Comparison of ENCODE assay signal across 8 cellular contexts in the genomic region with DNA sequence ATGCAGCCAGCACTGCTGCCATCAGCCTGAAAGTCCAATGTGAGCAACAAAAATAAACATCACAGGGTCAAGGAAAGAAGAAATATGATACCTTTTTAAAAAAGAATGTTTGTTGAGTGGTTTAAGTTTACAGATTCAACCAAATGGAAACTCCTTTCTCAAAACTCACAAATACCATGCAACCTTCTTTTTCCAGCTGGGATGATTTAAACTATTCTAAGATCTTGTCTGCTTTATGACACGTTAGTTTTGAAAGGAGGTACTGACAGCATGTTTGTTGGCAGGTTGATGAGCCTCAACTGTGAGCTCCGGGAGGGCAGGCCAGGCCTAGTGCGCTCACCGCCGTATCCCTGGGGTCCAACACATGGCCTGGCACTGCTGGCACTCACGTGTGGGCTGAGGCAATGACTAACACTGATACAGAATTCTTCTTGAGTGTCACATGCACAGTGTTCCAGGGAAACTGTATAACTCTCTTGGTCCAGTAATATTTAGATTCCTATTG. TPM values are rescaled to one million over a fixed set of nuclear protein-coding genes. Genes with fewer than 3 reads are reported as not detected.
DNase-seq lines count a peak whose midpoint lies in the region; ATAC-seq and TF ChIP-seq lines count a peak whose summit lies in the region.

No MANE protein-coding gene starts in this region.

- CTCF ChIA-PET in HEK293 (lab: Yijun Ruan, JAX), result no interaction called here

- peaks cover 9% of the 10 kb centered on the region for H3K4me1 ChIP-seq in HEK293 (ENCODE audit: control insufficient read depth, insufficient read depth, low read length)
- H3K4me1 ChIP-seq in stomach, result peaks cover 45 to 84% (median 66%) of the 10 kb centered on the region in 4 donors
- H3K4me1 ChIP-seq in GM23338 (ENCODE audit: insufficient read depth), result peaks cover 7% of the 10 kb centered on the region

- in situ Hi-C loops in astrocyte of the spinal cord (cut with HindIII; ENCODE audit: low sequenced_read_pairs), result no loop called here

- no peak for TF ChIP-seq EP300 in stomach (IDR thresholded peaks at IDR 0.05)

- POLR2A ChIA-PET in HEK293 (lab: Yijun Ruan, JAX), result no interaction called here

- H3K27ac ChIP-seq in HEK293 (ENCODE audit: extremely low read depth, low read depth, low read length), result peak overlapping the region; percentile 69; the same call in 1 of the 2 replicates
- peak overlapping the region in 4 of 5 donors; percentile 27 to 79 (median 44) for H3K27ac ChIP-seq in stomach
- H3K27ac ChIP-seq in GM23338 (ENCODE audit: low read depth), result no peak overlapping the region

- ATAC-seq in HG02763 (IDR thresholded peaks at IDR 0.05; ENCODE audit: unreplicated experiment), result no peak
- ATAC-seq in GM23338, result no peak

- DNase-seq in astrocyte of the spinal cord (ENCODE audit: low read depth, low spot score), result peak; percentile 83
- DNase-seq in kidney tubule cell (ENCODE audit: low spot score), result peak; percentile 78
- no peak for DNase-seq in stomach
- DNase-seq in GM23338 (ENCODE audit: low spot score), result no peak
- no peak for DNase-seq in OCI-M1 (lab: John Stamatoyannopoulos, UW)
- DNase-seq in activated naive CD4-positive, alpha-beta T cell treated with anti-CD3 and anti-CD28 coated beads, Interleukin-2, amount 50 U/mL, for 16 hours, result no peak

- no peak overlapping the region for H3K4me3 Mint-ChIP-seq in GM23338

- H3K4me3 ChIP-seq in HEK293 (ENCODE audit: low read depth, low read length) (no peak overlapping the region), astrocyte of the spinal cord (ENCODE audit: low read depth, low read length) (no peak overlapping the region), stomach (no peak overlapping the region), GM23338 (no peak overlapping the region)

- H2AFZ ChIP-seq in GM23338, result no peak overlapping the region

- WGBS in stomach, 5 donors, result 39 to 53% (median 45%) methylated on average over 6 of the region's 6 CpGs

- no peaks in the 10 kb centered on the region for H3K9me2 ChIP-seq in GM23338 (ENCODE audit: insufficient read depth)

- H3K36me3 ChIP-seq in HEK293 (ENCODE audit: control insufficient read depth in 2 of 2, insufficient read depth in 1 of 2, low read length in 2 of 2) (no peaks in the 10 kb centered on the region), stomach (no peaks in the 10 kb centered on the region), GM23338 (ENCODE audit: insufficient read depth) (0 out of 2 replicates have a peak, but pooled peaks cover 4% of the 10 kb centered on the region)

- H3K9me3 Mint-ChIP-seq in GM23338, result no peaks in the 10 kb centered on the region

- TF ChIP-seq CTCF in HEK293 (tag by site-specific recombination; IDR thresholded peaks at IDR 0.05) (no peak), astrocyte of the spinal cord (IDR thresholded peaks at IDR 0.05; ENCODE audit: low read depth, low read length) (no peak), stomach (IDR thresholded peaks at IDR 0.05) (no peak), GM23338 (conservative IDR thresholded peaks at IDR 0.05; ENCODE audit: low read depth in 2 of 2) (no peak)

- 0 out of 3 replicates have a peak, but pooled peaks cover 2% of the 10 kb centered on the region for H3K36me3 Mint-ChIP-seq in GM23338 (ENCODE audit: low read depth)

- H3K27me3 Mint-ChIP-seq in GM23338 (ENCODE audit: insufficient read depth, low read depth, poor library complexity), result peaks cover 6% of the 10 kb centered on the region

- H3K79me2 ChIP-seq in GM23338 (replicated peaks; ENCODE audit: insufficient read depth), result peaks cover 99% of the 10 kb centered on the region

- TF ChIP-seq POLR2A in stomach (IDR thresholded peaks at IDR 0.05), result no peak

- peaks cover 25% of the 10 kb centered on the region for H3K4me1 Mint-ChIP-seq in GM23338

- peaks cover 40% of the 10 kb centered on the region for H4K20me1 ChIP-seq in GM23338 (replicated peaks; ENCODE audit: insufficient read depth)

- intact Hi-C loops in stomach (cut with DNase I; ENCODE audit: low total_unique reads), result loop anchor here (10.0 kb wide), 1 partner anchor 50 kb away; the partner anchor contains the start of gene LATS2

- H3K27me3 ChIP-seq in stomach (no peaks in the 10 kb centered on the region), GM23338 (ENCODE audit: insufficient read depth) (no peaks in the 10 kb centered on the region)

- H3F3A ChIP-seq in GM23338 (replicated peaks; ENCODE audit: low read depth), result no peaks in the 10 kb centered on the region; the same call in 1 of the 2 replicates

- H3K9me3 ChIP-seq in HEK293 (ENCODE audit: control insufficient read depth, insufficient read depth, low read depth, low read length) (no peaks in the 10 kb centered on the region), stomach (no peaks in the 10 kb centered on the region)

- H3K27ac Mint-ChIP-seq in GM23338, result no peak overlapping the region

- H3K4me2 ChIP-seq in GM23338, result no peak overlapping the region

TF ChIP-seq in HEK293, 187 proteins besides CTCF, POLR2A, EP300 and RAD21 (continues in another document):
- TF ChIP-seq SCRT2 (tag by site-specific recombination; IDR thresholded peaks at IDR 0.05), result no peak
- TF ChIP-seq GLI4 (tag by site-specific recombination; IDR thresholded peaks at IDR 0.05), result no peak
- TF ChIP-seq ZBTB20 (tag by site-specific recombination; IDR thresholded peaks at IDR 0.05), result peak; percentile 94
- TF ChIP-seq INSM2 (tag by site-specific recombination; IDR thresholded peaks at IDR 0.05), result no peak
- peak; percentile 71 for TF ChIP-seq WT1 (tag by site-specific recombination; IDR thresholded peaks at IDR 0.05)
- peak; percentile 46; the same call in 1 of the 2 replicates for TF ChIP-seq ZNF610 (tag by site-specific recombination; IDR thresholded peaks at IDR 0.05; ENCODE audit: borderline replicate concordance)
- peak; percentile 97 for TF ChIP-seq PRDM6 (tag by site-specific recombination; IDR thresholded peaks at IDR 0.05)

TF ChIP-seq in GM23338, 12 proteins besides CTCF, POLR2A, EP300 and RAD21 (continues in another document):
- TF ChIP-seq, protein P1, sequence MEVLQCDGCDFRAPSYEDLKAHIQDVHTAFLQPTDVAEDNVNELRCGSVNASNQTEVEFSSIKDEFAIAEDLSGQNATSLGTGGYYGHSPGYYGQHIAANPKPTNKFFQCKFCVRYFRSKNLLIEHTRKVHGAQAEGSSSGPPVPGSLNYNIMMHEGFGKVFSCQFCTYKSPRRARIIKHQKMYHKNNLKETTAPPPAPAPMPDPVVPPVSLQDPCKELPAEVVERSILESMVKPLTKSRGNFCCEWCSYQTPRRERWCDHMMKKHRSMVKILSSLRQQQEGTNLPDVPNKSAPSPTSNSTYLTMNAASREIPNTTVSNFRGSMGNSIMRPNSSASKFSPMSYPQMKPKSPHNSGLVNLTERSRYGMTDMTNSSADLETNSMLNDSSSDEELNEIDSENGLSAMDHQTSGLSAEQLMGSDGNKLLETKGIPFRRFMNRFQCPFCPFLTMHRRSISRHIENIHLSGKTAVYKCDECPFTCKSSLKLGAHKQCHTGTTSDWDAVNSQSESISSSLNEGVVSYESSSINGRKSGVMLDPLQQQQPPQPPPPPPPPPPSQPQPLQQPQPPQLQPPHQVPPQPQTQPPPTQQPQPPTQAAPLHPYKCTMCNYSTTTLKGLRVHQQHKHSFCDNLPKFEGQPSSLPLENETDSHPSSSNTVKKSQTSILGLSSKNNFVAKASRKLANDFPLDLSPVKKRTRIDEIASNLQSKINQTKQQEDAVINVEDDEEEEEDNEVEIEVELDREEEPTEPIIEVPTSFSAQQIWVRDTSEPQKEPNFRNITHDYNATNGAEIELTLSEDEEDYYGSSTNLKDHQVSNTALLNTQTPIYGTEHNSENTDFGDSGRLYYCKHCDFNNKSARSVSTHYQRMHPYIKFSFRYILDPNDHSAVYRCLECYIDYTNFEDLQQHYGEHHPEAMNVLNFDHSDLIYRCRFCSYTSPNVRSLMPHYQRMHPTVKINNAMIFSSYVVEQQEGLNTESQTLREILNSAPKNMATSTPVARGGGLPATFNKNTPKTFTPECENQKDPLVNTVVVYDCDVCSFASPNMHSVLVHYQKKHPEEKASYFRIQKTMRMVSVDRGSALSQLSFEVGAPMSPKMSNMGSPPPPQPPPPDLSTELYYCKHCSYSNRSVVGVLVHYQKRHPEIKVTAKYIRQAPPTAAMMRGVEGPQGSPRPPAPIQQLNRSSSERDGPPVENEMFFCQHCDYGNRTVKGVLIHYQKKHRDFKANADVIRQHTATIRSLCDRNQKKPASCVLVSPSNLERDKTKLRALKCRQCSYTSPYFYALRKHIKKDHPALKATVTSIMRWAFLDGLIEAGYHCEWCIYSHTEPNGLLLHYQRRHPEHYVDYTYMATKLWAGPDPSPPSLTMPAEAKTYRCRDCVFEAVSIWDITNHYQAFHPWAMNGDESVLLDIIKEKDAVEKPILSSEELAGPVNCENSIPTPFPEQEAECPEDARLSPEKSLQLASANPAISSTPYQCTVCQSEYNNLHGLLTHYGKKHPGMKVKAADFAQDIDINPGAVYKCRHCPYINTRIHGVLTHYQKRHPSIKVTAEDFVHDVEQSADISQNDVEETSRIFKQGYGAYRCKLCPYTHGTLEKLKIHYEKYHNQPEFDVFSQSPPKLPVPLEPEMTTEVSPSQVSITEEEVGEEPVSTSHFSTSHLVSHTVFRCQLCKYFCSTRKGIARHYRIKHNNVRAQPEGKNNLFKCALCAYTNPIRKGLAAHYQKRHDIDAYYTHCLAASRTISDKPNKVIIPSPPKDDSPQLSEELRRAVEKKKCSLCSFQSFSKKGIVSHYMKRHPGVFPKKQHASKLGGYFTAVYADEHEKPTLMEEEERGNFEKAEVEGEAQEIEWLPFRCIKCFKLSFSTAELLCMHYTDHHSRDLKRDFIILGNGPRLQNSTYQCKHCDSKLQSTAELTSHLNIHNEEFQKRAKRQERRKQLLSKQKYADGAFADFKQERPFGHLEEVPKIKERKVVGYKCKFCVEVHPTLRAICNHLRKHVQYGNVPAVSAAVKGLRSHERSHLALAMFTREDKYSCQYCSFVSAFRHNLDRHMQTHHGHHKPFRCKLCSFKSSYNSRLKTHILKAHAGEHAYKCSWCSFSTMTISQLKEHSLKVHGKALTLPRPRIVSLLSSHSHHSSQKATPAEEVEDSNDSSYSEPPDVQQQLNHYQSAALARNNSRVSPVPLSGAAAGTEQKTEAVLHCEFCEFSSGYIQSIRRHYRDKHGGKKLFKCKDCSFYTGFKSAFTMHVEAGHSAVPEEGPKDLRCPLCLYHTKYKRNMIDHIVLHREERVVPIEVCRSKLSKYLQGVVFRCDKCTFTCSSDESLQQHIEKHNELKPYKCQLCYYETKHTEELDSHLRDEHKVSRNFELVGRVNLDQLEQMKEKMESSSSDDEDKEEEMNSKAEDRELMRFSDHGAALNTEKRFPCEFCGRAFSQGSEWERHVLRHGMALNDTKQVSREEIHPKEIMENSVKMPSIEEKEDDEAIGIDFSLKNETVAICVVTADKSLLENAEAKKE (CRISPR knock-in tag; IDR thresholded peaks at IDR 0.05), result no peak

RNA-seq across cellular contexts. Expression of gene LATS2, which starts 46.7 kb away (rescaled TPM):
- total RNA-seq in stomach, result 10 to 100 TPM in 3 of 5 donors, 1 to 10 TPM in 2; 4.7 to 21.4 (median 13.5) TPM
- polyA plus RNA-seq in stomach, result 1 to 10 TPM; 3.4 to 6.7 (median 5.0) TPM
- total RNA-seq in GM23338 (2014; rRNA removed; shearing (Covaris generic)), result 21.4 and 25.4 TPM in 2 replicates
- polyA plus RNA-seq in GM23338 (2016; fragmentation: Nextera tagmentation; extraction: Ambion mirVana), result 10.5 and 11.3 TPM in 2 replicates

Comparison
In these comparisons a context has a peak if more than half of its experiments do, and no peak if none do; other contexts are left out.
1. DNase-seq: peak in astrocyte of the spinal cord (single experiment) and kidney tubule cell (single experiment); none in stomach (single experiment), GM23338 (single experiment), OCI-M1 (single experiment) and activated naive CD4-positive, alpha-beta T cell treated with anti-CD3 and anti-CD28 coated beads, Interleukin-2, amount 50 U/mL, for 16 hours (single experiment).